Comparison of ENCODE assay signal across 8 cellular contexts in the genomic region with DNA sequence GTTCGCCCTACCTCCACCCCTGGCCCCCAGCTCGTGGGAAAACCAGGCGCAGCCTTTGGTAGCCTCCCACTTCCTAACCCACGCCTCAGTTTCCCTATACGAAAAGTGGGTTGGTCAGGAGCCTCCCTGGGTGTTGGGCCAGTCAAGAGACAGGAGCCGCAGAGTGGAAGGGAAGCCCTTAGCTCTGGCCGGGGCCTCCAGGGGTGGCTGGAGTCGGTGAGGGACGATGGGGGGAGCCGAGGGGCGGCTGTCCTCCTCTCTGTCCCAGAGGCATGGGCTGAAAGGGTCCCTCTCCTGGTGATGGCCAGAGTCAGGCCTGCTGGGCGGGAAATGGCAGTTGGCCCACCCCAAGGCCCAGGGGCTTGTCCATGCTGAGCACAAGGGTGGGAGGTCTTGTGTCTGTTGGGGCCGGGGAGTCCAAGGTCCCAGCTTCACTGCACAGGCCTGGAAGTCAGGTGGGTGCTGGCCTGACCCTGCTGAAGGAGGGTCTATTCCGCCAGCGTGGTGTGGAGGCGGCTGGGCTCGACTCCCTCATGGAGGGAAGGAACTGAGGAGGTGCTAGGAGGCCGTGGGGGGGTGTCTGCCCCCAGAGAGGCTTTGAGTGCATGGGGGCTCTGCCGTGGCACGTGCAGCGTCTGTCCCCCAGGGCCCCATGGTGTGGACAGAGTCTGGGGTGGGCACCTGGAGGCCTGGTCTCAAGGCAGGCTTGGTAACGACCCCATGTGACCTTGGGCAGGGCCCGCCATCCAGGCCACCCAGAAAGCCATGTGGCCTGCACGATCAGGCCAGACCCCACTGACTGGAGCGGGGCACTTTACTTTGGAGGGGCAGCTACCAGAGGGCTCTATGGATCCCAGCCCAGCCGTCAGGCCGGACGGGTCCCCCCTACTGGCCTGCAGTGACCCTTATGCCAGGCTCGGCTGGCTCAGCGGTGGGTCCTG. TPM values are rescaled to one million over a fixed set of nuclear protein-coding genes. Genes with fewer than 3 reads are reported as not detected.
DNase-seq lines count a peak whose midpoint lies in the region; ATAC-seq, FAIRE-seq and TF ChIP-seq lines count a peak whose summit lies in the region.

No MANE protein-coding gene starts in this region.

- peak overlapping the region; percentile 82 for H3K4me2 ChIP-seq in HepG2 (ENCODE audit: low read depth, low read length)

- peaks cover 8% of the 10 kb centered on the region for H3K36me3 Mint-ChIP-seq in activated CD4-positive, alpha-beta T cell treated with anti-CD3 and anti-CD28 coated beads, Interleukin-2, amount 10 ng/mL, durations not matched to agents 24 days and 14 days (ENCODE audit: low read depth)

- no peaks in the 10 kb centered on the region for H3K9me3 ChIP-seq in ascending aorta
- no peaks in the 10 kb centered on the region for H3K9me3 ChIP-seq in HepG2 (ENCODE audit: low read length)
- H3K9me3 ChIP-seq in thyroid gland, result no peaks in the 10 kb centered on the region

- H3K9ac ChIP-seq in HepG2 (ENCODE audit: insufficient read depth, low read depth, low read length), result peak overlapping the region; percentile 91

- peaks cover 56% of the 10 kb centered on the region for H3K79me2 ChIP-seq in HepG2 (ENCODE audit: insufficient read depth, low read length)

- ATAC-seq in HepG2 (peak; percentile 9), GM21723 (IDR thresholded peaks at IDR 0.05; ENCODE audit: unreplicated experiment) (no peak)

- no peaks in the 10 kb centered on the region for H3K9me3 Mint-ChIP-seq in activated CD4-positive, alpha-beta T cell treated with anti-CD3 and anti-CD28 coated beads, Interleukin-2, amount 10 ng/mL, durations not matched to agents 24 days and 14 days

- H3K27ac ChIP-seq in ascending aorta (peak overlapping the region; percentile 79 to 85), HepG2 (ENCODE audit: extremely low read length, insufficient read depth, low read length) (peak overlapping the region; percentile 84), thyroid gland (peak overlapping the region; percentile 77 to 90 (median 82))

- peaks cover 6% of the 10 kb centered on the region for H3K4me1 Mint-ChIP-seq in activated CD4-positive, alpha-beta T cell treated with anti-CD3 and anti-CD28 coated beads, Interleukin-2, amount 10 ng/mL, durations not matched to agents 24 days and 14 days

- no peaks in the 10 kb centered on the region for H3K27me3 Mint-ChIP-seq in activated CD4-positive, alpha-beta T cell treated with anti-CD3 and anti-CD28 coated beads, Interleukin-2, amount 10 ng/mL, durations not matched to agents 24 days and 14 days

- H3K36me3 ChIP-seq in ascending aorta (no peaks in the 10 kb centered on the region), HepG2 (replicated peaks in 1 of 2; ENCODE audit: control insufficient read depth in 1 of 2, insufficient read depth in 2 of 2, low read length in 2 of 2) (peaks cover 12 to 14% of the 10 kb centered on the region in 2 experiments; a peak in 3 of 5 replicates), thyroid gland (no peaks in the 10 kb centered on the region)

- H3K4me3 Mint-ChIP-seq in activated CD4-positive, alpha-beta T cell treated with anti-CD3 and anti-CD28 coated beads, Interleukin-2, amount 10 ng/mL, durations not matched to agents 24 days and 14 days, result peak overlapping the region; percentile 96

- peak; percentile 66 for FAIRE-seq in HepG2 (lab: Jason Lieb, UNC)

- 0% methylated on average over 12 of the region's 30 CpGs for WGBS in HepG2 (ENCODE audit: low lambda C conversion rate)
- 52 to 68% methylated on average over 7 to 20 of the region's 30 CpGs for WGBS in thyroid gland, 2 donors

- POLR2A ChIA-PET in HepG2 (lab: Yijun Ruan, JAX), result interaction anchor here (0.8 to 5.0 kb wide), 22 partner anchors 8 to 179 kb away, joined by 3 to 117 read pairs (median 6); a partner anchor contains a TSS

- peaks cover 8 to 20% of the 10 kb centered on the region in 2 donors for H3K4me1 ChIP-seq in ascending aorta
- H3K4me1 ChIP-seq in HepG2 (ENCODE audit: insufficient read depth, low read length), result peaks cover 75% of the 10 kb centered on the region
- H3K4me1 ChIP-seq in thyroid gland, result peaks cover 57 to 65% of the 10 kb centered on the region in 2 donors

- DNase-seq in activated CD4-positive, alpha-beta T cell treated with anti-CD3 and anti-CD28 coated beads, Interleukin-2, amount 10 ng/mL, durations not matched to agents 24 days and 14 days, result peak; percentile 72
- DNase-seq in activated CD4-positive, alpha-beta T cell treated with anti-CD3 and anti-CD28 coated beads for 1 hour, result no peak
- DNase-seq in ascending aorta (ENCODE audit: low spot score in 2 of 2), result no peak
- peak; percentile 74 for DNase-seq in HepG2 (ENCODE audit: low spot score)
- DNase-seq in thyroid gland, result no peak
- DNase-seq in cortex of kidney (lab: John Stamatoyannopoulos, UW), result no peak
- no peak for DNase-seq in NCI-H2227 treated with DMSO at 0.1 percent for 48 hours (lab: John Stamatoyannopoulos, UW)

- no peaks in the 10 kb centered on the region for H3K27me3 ChIP-seq in ascending aorta
- no peaks in the 10 kb centered on the region; a peak in 1 of 5 replicates for H3K27me3 ChIP-seq in HepG2 (ENCODE audit: control insufficient read depth in 1 of 2, insufficient read depth in 2 of 2, low read length in 2 of 2)
- no peaks in the 10 kb centered on the region for H3K27me3 ChIP-seq in thyroid gland

- in situ Hi-C loops in HepG2 (cut with HindIII; ENCODE audit: extremely low pct_ligation_motif_present, low pct_unique_long_range_greater_than_20kb), result no loop called here

- CTCF ChIA-PET in HepG2 (lab: Yijun Ruan, JAX; ENCODE audit: low intra/inter-chr PET ratio, low total read pairs), result interaction anchor here (1.9 kb wide), 1 partner anchor 25 kb away, joined by 6 read pairs; no protein-coding TSS in a partner anchor

- intact Hi-C loops in activated CD4-positive, alpha-beta T cell treated with anti-CD3 and anti-CD28 coated beads, Interleukin-2, amount 10 ng/mL, durations not matched to agents 24 days and 14 days (cut with micrococcal nuclease), result loop anchor here (2.0 to 10.0 kb wide), 4 partner anchors 17 to 225 kb away; a partner anchor contains a TSS
- intact Hi-C loops in ascending aorta (cut with DNase I), result loop anchor here (2.0 kb wide), 2 partner anchors 13 to 17 kb away; a partner anchor contains a TSS
- intact Hi-C loops in HepG2 (cut with micrococcal nuclease; ENCODE audit: unreplicated experiment), result loop anchor here (2.0 to 10.0 kb wide), 2 partner anchors 13 to 125 kb away; no protein-coding TSS in a partner anchor
- intact Hi-C loops in thyroid gland (cut with DNase I), result no loop called here

- TF ChIP-seq POLR2A in HepG2 (IDR thresholded peaks at IDR 0.05; ENCODE audit: insufficient read depth in 1 of 2, low read depth in 2 of 2, low read length in 2 of 2), result peak in 1 of 2 experiments; percentile 62; a peak in 2 of 4 replicates
- TF ChIP-seq POLR2A in thyroid gland (IDR thresholded peaks at IDR 0.05), result no peak

- peaks cover 54% of the 10 kb centered on the region for H4K20me1 ChIP-seq in HepG2 (ENCODE audit: insufficient read depth, low read length)

- TF ChIP-seq CTCF in ascending aorta (IDR thresholded peaks at IDR 0.05) (no peak), HepG2 (CRISPR knock-in tag; IDR thresholded peaks at IDR 0.05) (no peak; the same call in 1 of the 2 replicates), thyroid gland (IDR thresholded peaks at IDR 0.05) (no peak)

- peak overlapping the region; percentile 92 for H3K27ac Mint-ChIP-seq in activated CD4-positive, alpha-beta T cell treated with anti-CD3 and anti-CD28 coated beads, Interleukin-2, amount 10 ng/mL, durations not matched to agents 24 days and 14 days

- no TSS peak for BruUV-seq in HepG2 (replicated peaks; lab: Mats Ljungman, UMichigan)

- H3K4me3 ChIP-seq in ascending aorta (peak overlapping the region; percentile 59 to 70), HepG2 (replicated peaks in 1 of 3; ENCODE audit: insufficient read depth in 1 of 3, low read depth in 2 of 3, low read length in 3 of 3) (peak overlapping the region; percentile 76 to 99 (median 97)), thyroid gland (replicated peaks in 1 of 3) (peak overlapping the region in 2 of 3 donors; percentile 65 to 81)

- TF ChIP-seq EP300 in HepG2 (IDR thresholded peaks at IDR 0.05; ENCODE audit: low read depth in 2 of 2, low read length in 2 of 2) (no peak), HepG2 (CRISPR knock-in tag; IDR thresholded peaks at IDR 0.05; ENCODE audit: borderline replicate concordance) (0 out of 2 replicates have a peak, but pooled peaks have one; percentile 12)

- TF ChIP-seq RAD21 in HepG2 (CRISPR knock-in tag; IDR thresholded peaks at IDR 0.05), result no peak; the same call in 1 of the 2 replicates

- no peak overlapping the region for H2AFZ ChIP-seq in HepG2 (ENCODE audit: low read length)

RNA-seq across cellular contexts. Expression of a gene that starts 1.1 kb away (rescaled TPM):
- 162 and 171 TPM in 2 replicates for total RNA-seq in activated CD4-positive, alpha-beta T cell treated with anti-CD3 and anti-CD28 coated beads, Interleukin-2, amount 10 ng/mL, durations not matched to agents 24 days and 14 days
- 253 TPM for total RNA-seq in ascending aorta
- 99.9 and 242 TPM in 2 replicates for total RNA-seq in HepG2 (2016; rRNA removed; fragmentation: Illumina TruSeq; extraction: Trizol)
- total RNA-seq in HepG2 (2016; cell fraction: cytosol; rRNA removed; fragmentation: Illumina TruSeq; extraction: Trizol; ENCODE audit: low read depth), result 51.0 and 61.4 TPM in 2 replicates
- 83.6 and 248 TPM in 2 replicates for total RNA-seq in HepG2 (2016; cell fraction: insoluble cytoplasmic fraction; rRNA removed; fragmentation: Illumina TruSeq; extraction: Trizol)
- total RNA-seq in HepG2 (2016; cell fraction: membrane; rRNA removed; fragmentation: Illumina TruSeq; extraction: Trizol), result 88.3 and 97.4 TPM in 2 replicates
- 164 and 200 TPM in 2 replicates for total RNA-seq in HepG2 (2016; cell fraction: nucleus; rRNA removed; fragmentation: Illumina TruSeq; extraction: Trizol)
- polyA plus RNA-seq in HepG2 (2011; rRNA removed), result 349 and 598 TPM in 2 replicates
- polyA plus RNA-seq in HepG2 (2011; cell fraction: cytosol; rRNA removed), result 384 and 554 TPM in 2 replicates
- polyA plus RNA-seq in HepG2 (2011; cell fraction: nucleus; rRNA removed), result 293 and 327 TPM in 2 replicates
- 348 and 404 TPM in 2 replicates for polyA plus RNA-seq in HepG2 (2012)
- 38.7 and 40.7 TPM in 2 replicates for polyA plus RNA-seq in HepG2 (2016; cell fraction: cytosol; fragmentation: Illumina TruSeq; extraction: Trizol; ENCODE audit: low read depth)
- polyA plus RNA-seq in HepG2 (2016; cell fraction: insoluble cytoplasmic fraction; fragmentation: Illumina TruSeq; extraction: Trizol; ENCODE audit: low read depth), result 95.9 and 111 TPM in 2 replicates
- polyA plus RNA-seq in HepG2 (2016; cell fraction: membrane; fragmentation: Illumina TruSeq; extraction: Trizol; ENCODE audit: low read depth), result 61.0 and 65.9 TPM in 2 replicates
- 334 and 368 TPM in 2 replicates for polyA plus RNA-seq in HepG2 (2016; cell fraction: nucleus; fragmentation: Illumina TruSeq; extraction: Trizol; ENCODE audit: insufficient read depth, low read depth)
- 181 and 1,731 TPM in 2 replicates for polyA minus RNA-seq in HepG2 (2011; rRNA and poly(A)+ RNA removed; ENCODE audit: low replicate concordance)
- polyA minus RNA-seq in HepG2 (2011; cell fraction: cytosol; rRNA and poly(A)+ RNA removed), result 365 and 408 TPM in 2 replicates
- 137 and 145 TPM in 2 replicates for polyA minus RNA-seq in HepG2 (2011; cell fraction: nucleus; rRNA and poly(A)+ RNA removed)
- total RNA-seq in thyroid gland, result 10 to 100 TPM; 42.1 to 75.5 (median 44.2) TPM

RNA-seq across cellular contexts. Expression of a gene that starts 17.3 kb away (rescaled TPM):
- total RNA-seq in activated CD4-positive, alpha-beta T cell treated with anti-CD3 and anti-CD28 coated beads, Interleukin-2, amount 10 ng/mL, durations not matched to agents 24 days and 14 days, result 56.0 and 58.4 TPM in 2 replicates
- total RNA-seq in ascending aorta, result 12.8 TPM
- total RNA-seq in HepG2 (2016; rRNA removed; fragmentation: Illumina TruSeq; extraction: Trizol), result 54.8 and 59.9 TPM in 2 replicates
- total RNA-seq in HepG2 (2016; cell fraction: cytosol; rRNA removed; fragmentation: Illumina TruSeq; extraction: Trizol; ENCODE audit: low read depth), result 85.1 and 122 TPM in 2 replicates
- total RNA-seq in HepG2 (2016; cell fraction: insoluble cytoplasmic fraction; rRNA removed; fragmentation: Illumina TruSeq; extraction: Trizol), result 54.5 and 62.8 TPM in 2 replicates
- total RNA-seq in HepG2 (2016; cell fraction: membrane; rRNA removed; fragmentation: Illumina TruSeq; extraction: Trizol), result 78.3 and 105 TPM in 2 replicates
- total RNA-seq in HepG2 (2016; cell fraction: nucleus; rRNA removed; fragmentation: Illumina TruSeq; extraction: Trizol), result 40.6 and 45.1 TPM in 2 replicates
- polyA plus RNA-seq in HepG2 (2011; rRNA removed), result 59.3 and 69.8 TPM in 2 replicates
- polyA plus RNA-seq in HepG2 (2011; cell fraction: cytosol; rRNA removed), result 59.9 and 140 TPM in 2 replicates
- polyA plus RNA-seq in HepG2 (2011; cell fraction: nucleus; rRNA removed), result 103 and 130 TPM in 2 replicates
- 48.8 and 63.7 TPM in 2 replicates for polyA plus RNA-seq in HepG2 (2012)
- polyA plus RNA-seq in HepG2 (2016; cell fraction: cytosol; fragmentation: Illumina TruSeq; extraction: Trizol; ENCODE audit: low read depth), result 113 and 149 TPM in 2 replicates
- 62.5 and 66.4 TPM in 2 replicates for polyA plus RNA-seq in HepG2 (2016; cell fraction: insoluble cytoplasmic fraction; fragmentation: Illumina TruSeq; extraction: Trizol; ENCODE audit: low read depth)
- polyA plus RNA-seq in HepG2 (2016; cell fraction: membrane; fragmentation: Illumina TruSeq; extraction: Trizol; ENCODE audit: low read depth), result 95.1 and 110 TPM in 2 replicates
- 121 and 124 TPM in 2 replicates for polyA plus RNA-seq in HepG2 (2016; cell fraction: nucleus; fragmentation: Illumina TruSeq; extraction: Trizol; ENCODE audit: insufficient read depth, low read depth)
- 23.1 and 32.6 TPM in 2 replicates for polyA minus RNA-seq in HepG2 (2011; rRNA and poly(A)+ RNA removed; ENCODE audit: low replicate concordance)
- 18.1 and 19.8 TPM in 2 replicates for polyA minus RNA-seq in HepG2 (2011; cell fraction: cytosol; rRNA and poly(A)+ RNA removed)
- 27.6 and 37.2 TPM in 2 replicates for polyA minus RNA-seq in HepG2 (2011; cell fraction: nucleus; rRNA and poly(A)+ RNA removed)
- total RNA-seq in thyroid gland, result 10 to 100 TPM; 27.1 to 79.9 (median 50.9) TPM

RNA-seq across cellular contexts. Expression of a gene that starts 43.5 kb away (rescaled TPM):
- 137 and 146 TPM in 2 replicates for total RNA-seq in activated CD4-positive, alpha-beta T cell treated with anti-CD3 and anti-CD28 coated beads, Interleukin-2, amount 10 ng/mL, durations not matched to agents 24 days and 14 days
- total RNA-seq in ascending aorta (86.8 TPM), HepG2 (2016; rRNA removed; fragmentation: Illumina TruSeq; extraction: Trizol) (28.4 and 31.5 TPM in 2 replicates), thyroid gland (10 to 100 TPM; 47.3 to 91.2 (median 88.7) TPM)
- total RNA-seq in HepG2 (2016; cell fraction: cytosol; rRNA removed; fragmentation: Illumina TruSeq; extraction: Trizol; ENCODE audit: low read depth), result 19.2 and 20.4 TPM in 2 replicates
- total RNA-seq in HepG2 (2016; cell fraction: insoluble cytoplasmic fraction; rRNA removed; fragmentation: Illumina TruSeq; extraction: Trizol), result 23.0 and 34.1 TPM in 2 replicates
- 24.3 and 26.6 TPM in 2 replicates for total RNA-seq in HepG2 (2016; cell fraction: membrane; rRNA removed; fragmentation: Illumina TruSeq; extraction: Trizol)
- total RNA-seq in HepG2 (2016; cell fraction: nucleus; rRNA removed; fragmentation: Illumina TruSeq; extraction: Trizol), result 42.8 and 45.6 TPM in 2 replicates
- 128 and 148 TPM in 2 replicates for polyA plus RNA-seq in HepG2 (2011; rRNA removed)
- polyA plus RNA-seq in HepG2 (2011; cell fraction: cytosol; rRNA removed), result 81.5 and 90.2 TPM in 2 replicates
- polyA plus RNA-seq in HepG2 (2011; cell fraction: nucleus; rRNA removed), result 1,010 and 1,066 TPM in 2 replicates
- 164 and 234 TPM in 2 replicates for polyA plus RNA-seq in HepG2 (2012)
- polyA plus RNA-seq in HepG2 (2016; cell fraction: cytosol; fragmentation: Illumina TruSeq; extraction: Trizol; ENCODE audit: low read depth), result 19.6 and 21.8 TPM in 2 replicates
- polyA plus RNA-seq in HepG2 (2016; cell fraction: insoluble cytoplasmic fraction; fragmentation: Illumina TruSeq; extraction: Trizol; ENCODE audit: low read depth), result 71.8 and 89.7 TPM in 2 replicates
- polyA plus RNA-seq in HepG2 (2016; cell fraction: membrane; fragmentation: Illumina TruSeq; extraction: Trizol; ENCODE audit: low read depth), result 40.8 and 42.7 TPM in 2 replicates
- 316 and 342 TPM in 2 replicates for polyA plus RNA-seq in HepG2 (2016; cell fraction: nucleus; fragmentation: Illumina TruSeq; extraction: Trizol; ENCODE audit: insufficient read depth, low read depth)
- polyA minus RNA-seq in HepG2 (2011; rRNA and poly(A)+ RNA removed; ENCODE audit: low replicate concordance), result 78.0 and 103 TPM in 2 replicates
- 51.7 and 60.9 TPM in 2 replicates for polyA minus RNA-seq in HepG2 (2011; cell fraction: cytosol; rRNA and poly(A)+ RNA removed)
- polyA minus RNA-seq in HepG2 (2011; cell fraction: nucleus; rRNA and poly(A)+ RNA removed), result 117 and 118 TPM in 2 replicates

Comparison
In these comparisons a context has a peak if more than half of its experiments do, and no peak if none do; other contexts are left out.
1. DNase-seq: peak in activated CD4-positive, alpha-beta T cell treated with anti-CD3 and anti-CD28 coated beads, Interleukin-2, amount 10 ng/mL, durations not matched to agents 24 days and 14 days (single experiment) and HepG2 (single experiment); none in activated CD4-positive, alpha-beta T cell treated with anti-CD3 and anti-CD28 coated beads for 1 hour (single experiment), ascending aorta (0 of 2), thyroid gland (0 of 2), cortex of kidney (single experiment) and NCI-H2227 treated with DMSO at 0.1 percent for 48 hours (single experiment).
2. Peak in every context shown above with its lines, with median percentiles within 50 percentile points of each other: H3K27ac ChIP-seq and H3K4me3 ChIP-seq.